25 cellular contexts compared by ENCODE assay signal in the genomic region with DNA sequence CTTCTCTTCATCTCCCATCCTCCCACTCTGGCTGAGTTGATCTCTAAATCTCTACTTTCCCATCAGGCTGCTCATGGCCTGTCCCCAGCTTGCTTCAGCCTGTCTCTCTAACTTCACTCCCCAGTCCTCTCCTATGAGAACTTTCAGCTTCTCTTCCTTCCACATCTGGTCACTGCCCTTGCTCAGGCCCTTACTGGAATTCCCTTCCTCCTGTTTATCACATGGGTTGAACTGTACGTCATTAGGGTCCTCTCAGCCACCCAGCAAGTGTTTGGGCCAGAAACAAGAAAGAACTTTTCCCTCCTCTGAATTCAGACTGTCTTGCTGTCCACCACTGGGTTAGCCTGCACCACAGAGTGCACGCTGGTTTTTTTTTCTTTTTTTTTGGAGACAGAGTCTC. TPM values are rescaled to one million over a fixed set of nuclear protein-coding genes. Genes with fewer than 3 reads are reported as not detected.
DNase-seq lines count a peak whose midpoint lies in the region; ATAC-seq and TF ChIP-seq lines count a peak whose summit lies in the region.
"Had no signal": no experiment of that assay in that cellular context is flagged by ENCODE, and none has a peak within 500 bp of the region (broad histone marks: within the 10 kb centered on the region; RNA-seq: fewer than 3 reads in every experiment).

No MANE protein-coding gene starts in this region.

- H3K36me3 ChIP-seq in hepatocyte (replicated peaks; ENCODE audit: insufficient read depth, low read depth) (no peaks in the 10 kb centered on the region), spleen (peaks cover 0 to 71% (median 4%) of the 10 kb centered on the region in 6 donors), left lung (peaks cover 0 to 24% of the 10 kb centered on the region in 2 donors)
- H3K36me3 ChIP-seq: breast epithelium, ovary had no signal

- CTCF ChIA-PET in activated CD8-positive, alpha-beta T cell treated with anti-CD3 and anti-CD28 coated beads, Interleukin-2, amount 10 ng/mL, durations not matched to agents 7 days and 5 days (lab: Charles Lee), result no interaction called here

- no peaks in the 10 kb centered on the region for H3K27me3 Mint-ChIP-seq in activated CD8-positive, alpha-beta T cell treated with anti-CD3 and anti-CD28 coated beads, Interleukin-2, amount 10 ng/mL, durations not matched to agents 7 days and 5 days (ENCODE audit: low read depth)
- H3K27me3 Mint-ChIP-seq: activated B cell treated with CpG ODN at 0.5 μM for 24 hours had no signal

- peak overlapping the region; percentile 9 for H3K27ac Mint-ChIP-seq in activated CD8-positive, alpha-beta T cell treated with anti-CD3 and anti-CD28 coated beads, Interleukin-2, amount 10 ng/mL, durations not matched to agents 7 days and 5 days
- H3K27ac Mint-ChIP-seq: activated B cell treated with CpG ODN at 0.5 μM for 24 hours; T-helper 2 cell treated with Interferon-gamma antibody and Interleukin-4, amounts not matched to agents 5 μg/mL and 100 μg/mL, for 36 hours had no signal

- no peaks in the 10 kb centered on the region for H3K9me2 ChIP-seq in hepatocyte (replicated peaks; ENCODE audit: insufficient read depth)

- TF ChIP-seq POLR2A in spleen (IDR thresholded peaks at IDR 0.05) (no peak), erythroblast (IDR thresholded peaks at IDR 0.05; ENCODE audit: low read length) (no peak)

- H3K4me3 Mint-ChIP-seq in activated CD8-positive, alpha-beta T cell treated with anti-CD3 and anti-CD28 coated beads, Interleukin-2, amount 10 ng/mL, durations not matched to agents 7 days and 5 days, result no peak overlapping the region
- H3K4me3 Mint-ChIP-seq: activated B cell treated with CpG ODN at 0.5 μM for 24 hours; T-helper 2 cell treated with Interferon-gamma antibody and Interleukin-4, amounts not matched to agents 5 μg/mL and 100 μg/mL, for 36 hours had no signal

- 91% methylated on average over 2 of the region's 2 CpGs for WGBS in hepatocyte (ENCODE audit: low lambda C conversion rate, missing lambda C conversion rate)
- 79 to 93% (median 82%) methylated on average over 2 of the region's 2 CpGs for WGBS in spleen, 5 donors

- no peak overlapping the region for H3K4me2 ChIP-seq in hepatocyte

- peak overlapping the region; percentile 89 for H3K27ac ChIP-seq in hepatocyte
- H3K27ac ChIP-seq in spleen, result peak overlapping the region in 1 of 8 donors; percentile 10
- peak overlapping the region in 1 of 2 donors; percentile 57 for H3K27ac ChIP-seq in left lung
- H3K27ac ChIP-seq: 22Rv1, ovary, SJSA1, transverse colon had no signal

- H3K27me3 ChIP-seq in hepatocyte (no peaks in the 10 kb centered on the region), spleen (replicated peaks in 1 of 7) (no peaks in the 10 kb centered on the region), left lung (no peaks in the 10 kb centered on the region)
- H3K27me3 ChIP-seq: breast epithelium, ovary, SJSA1, transverse colon had no signal

- H3K4me3 ChIP-seq in hepatocyte (no peak overlapping the region), spleen (no peak overlapping the region), left lung (no peak overlapping the region)
- H3K4me3 ChIP-seq: breast epithelium, ovary, SJSA1, transverse colon had no signal

- DNase-seq in NCI-H2029 treated with DMSO at 0.1 percent for 48 hours (lab: John Stamatoyannopoulos, UW) (peak; percentile 42), NCI-H2029 (lab: John Stamatoyannopoulos, UW) (no peak), hepatocyte (ENCODE audit: low spot score) (no peak), spleen (peak; percentile 6), erythroblast (lab: John Stamatoyannopoulos, UW) (no peak), left lung (no peak)
- no peak for DNase-seq in activated CD8-positive, alpha-beta T cell treated with anti-CD3 and anti-CD28 coated beads, Interleukin-2, amount 10 ng/mL, durations not matched to agents 7 days and 5 days
- DNase-seq: activated B cell treated with CpG ODN at 0.5 μM for 24 hours; dermis blood vessel endothelial cell; DND-41; GOT3; hypothalamus; KBM-7; NCI-H187 treated with DMSO at 0.1 percent for 48 hours; ovary; stimulated activated naive CD4-positive, alpha-beta T cell treated with Interleukin-2 at 50 U/mL for 16 hours; transverse colon had no signal

- H4K20me1 ChIP-seq in hepatocyte (ENCODE audit: insufficient read depth, poor library complexity, severe bottlenecking), result peaks cover 61% of the 10 kb centered on the region

- TF ChIP-seq CTCF in hepatocyte (IDR thresholded peaks at IDR 0.05; ENCODE audit: poor library complexity), result no peak
- no peak for TF ChIP-seq CTCF in spleen (IDR thresholded peaks at IDR 0.05 in 8 of 11, conservative IDR thresholded peaks at IDR 0.05 in 3 of 11)
- TF ChIP-seq CTCF in left lung (IDR thresholded peaks at IDR 0.05), result no peak

- no peaks in the 10 kb centered on the region for H3K9me3 ChIP-seq in hepatocyte (ENCODE audit: low read depth)
- H3K9me3 ChIP-seq in spleen, result no peaks in the 10 kb centered on the region
- H3K9me3 ChIP-seq in left lung, result no peaks in the 10 kb centered on the region
- H3K9me3 ChIP-seq: breast epithelium, ovary, SJSA1, transverse colon had no signal

- peaks cover 87% of the 10 kb centered on the region for H3K79me2 ChIP-seq in hepatocyte

- H3K4me1 ChIP-seq in hepatocyte (ENCODE audit: insufficient read depth) (peaks cover 20% of the 10 kb centered on the region), spleen (peaks cover 6 to 79% (median 36%) of the 10 kb centered on the region in 6 donors), left lung (peaks cover 7 to 39% of the 10 kb centered on the region in 2 donors)

- POLR2A ChIA-PET in activated CD8-positive, alpha-beta T cell treated with anti-CD3 and anti-CD28 coated beads, Interleukin-2, amount 10 ng/mL, durations not matched to agents 7 days and 5 days (lab: Charles Lee), result no interaction called here

- peaks cover 24% of the 10 kb centered on the region for H3K36me3 Mint-ChIP-seq in activated CD8-positive, alpha-beta T cell treated with anti-CD3 and anti-CD28 coated beads, Interleukin-2, amount 10 ng/mL, durations not matched to agents 7 days and 5 days (ENCODE audit: low read depth)

- no peak overlapping the region for H2AFZ ChIP-seq in hepatocyte

- intact Hi-C loops in spleen (cut with DNase I; ENCODE audit: low total_unique reads), result no loop called here
- intact Hi-C loops in left lung (cut with DNase I), result no loop called here

- no peak for ATAC-seq in activated CD8-positive, alpha-beta T cell treated with anti-CD3 and anti-CD28 coated beads, Interleukin-2, amount 10 ng/mL, durations not matched to agents 7 days and 5 days
- ATAC-seq in left lung (no peak), HG03095 (IDR thresholded peaks at IDR 0.05; ENCODE audit: unreplicated experiment) (no peak)
- ATAC-seq: Panc1, sciatic nerve had no signal

- H3K4me1 Mint-ChIP-seq in activated CD8-positive, alpha-beta T cell treated with anti-CD3 and anti-CD28 coated beads, Interleukin-2, amount 10 ng/mL, durations not matched to agents 7 days and 5 days (ENCODE audit: low read depth), result peaks cover 22% of the 10 kb centered on the region

- no peaks in the 10 kb centered on the region for H3K9me3 Mint-ChIP-seq in activated CD8-positive, alpha-beta T cell treated with anti-CD3 and anti-CD28 coated beads, Interleukin-2, amount 10 ng/mL, durations not matched to agents 7 days and 5 days (ENCODE audit: insufficient read depth)
- H3K9me3 Mint-ChIP-seq: activated B cell treated with CpG ODN at 0.5 μM for 24 hours; activated T-helper 2 cell treated with anti-CD3 and anti-CD28 coated beads, Interferon-gamma antibody, Interleukin-2, Interleukin-4, amounts not matched to agents 10 μg/mL and 5 μg/mL and 100 μg/mL, durations not matched to agents 14 hours and 24 hours and 36 hours; T-helper 2 cell treated with Interferon-gamma antibody and Interleukin-4, amounts not matched to agents 5 μg/mL and 100 μg/mL, for 36 hours had no signal

RNA-seq across cellular contexts. Expression of a gene that starts 5.0 kb away (rescaled TPM):
- 10 to 100 TPM; 31.0 to 33.2 TPM for total RNA-seq in activated CD8-positive, alpha-beta T cell treated with anti-CD3 and anti-CD28 coated beads, Interleukin-2, amount 10 ng/mL, durations not matched to agents 7 days and 5 days
- total RNA-seq in hepatocyte (7.4 and 11.9 TPM in 2 replicates), spleen (100 to 1,000 TPM in 1 of 7 donors, 10 to 100 TPM in 6; 27.8 to 195 (median 49.8) TPM), left lung (10 to 100 TPM; 42.1 to 53.5 TPM)
- polyA plus RNA-seq in hepatocyte (20.5 and 22.8 TPM in 2 replicates), spleen (10 to 100 TPM in 1 of 3 donors, 1 to 10 TPM in 2; 5.0 to 19.1 (median 8.0) TPM)

Comparison
In these comparisons a context has a peak if more than half of its experiments do, and no peak if none do; other contexts are left out.
1. DNase-seq: peak in NCI-H2029 treated with DMSO at 0.1 percent for 48 hours (single experiment) and spleen (single experiment); none in NCI-H2029 (single experiment), activated CD8-positive, alpha-beta T cell treated with anti-CD3 and anti-CD28 coated beads, Interleukin-2, amount 10 ng/mL, durations not matched to agents 7 days and 5 days (single experiment), hepatocyte (single experiment), erythroblast (0 of 2) and left lung (0 of 2).